ENCODE assay signal across 2 cellular contexts in genomic region chr18:55983433-55983832, GRCh38.
TF ChIP-seq lines count a peak whose summit lies in the region.

No MANE protein-coding gene starts in this region.

TF ChIP-seq in IMR-90, 13 proteins besides CTCF, POLR2A, EP300 and RAD21:
- TF ChIP-seq MAFK (IDR thresholded peaks at IDR 0.05; ENCODE audit: low read depth, low read length), result no peak
- TF ChIP-seq BHLHE40 (IDR thresholded peaks at IDR 0.05; ENCODE audit: low read depth, low read length), result no peak
- TF ChIP-seq MAZ (IDR thresholded peaks at IDR 0.05; ENCODE audit: borderline replicate concordance, low read depth, low read length), result no peak
- no peak for TF ChIP-seq RCOR1 (IDR thresholded peaks at IDR 0.05; ENCODE audit: insufficient replicate concordance, low read length)
- TF ChIP-seq ELK1 (IDR thresholded peaks at IDR 0.05; ENCODE audit: borderline replicate concordance, low read depth, low read length), result no peak
- TF ChIP-seq CHD1 (IDR thresholded peaks at IDR 0.05; ENCODE audit: low read depth, low read length), result no peak
- no peak for TF ChIP-seq RFX5 (IDR thresholded peaks at IDR 0.05; ENCODE audit: low read depth, low read length)
- no peak for TF ChIP-seq SMC3 (IDR thresholded peaks at IDR 0.05; ENCODE audit: low read depth, low read length)
- no peak for TF ChIP-seq FOS (IDR thresholded peaks at IDR 0.05; ENCODE audit: low read depth, low read length)
- no peak for TF ChIP-seq MXI1 (IDR thresholded peaks at IDR 0.05; ENCODE audit: borderline replicate concordance, low read depth, low read length)
- no peak for TF ChIP-seq NFE2L2 (IDR thresholded peaks at IDR 0.05; ENCODE audit: low read depth, low read length)
- no peak for TF ChIP-seq USF2 (IDR thresholded peaks at IDR 0.05; ENCODE audit: low read depth, low read length)
- no peak for TF ChIP-seq CEBPB (IDR thresholded peaks at IDR 0.05; ENCODE audit: low read depth, low read length)

TF ChIP-seq in endothelial cell of umbilical vein, 7 proteins besides CTCF, POLR2A, EP300 and RAD21:
- TF ChIP-seq POLR2AphosphoS5 (IDR thresholded peaks at IDR 0.05; ENCODE audit: insufficient read depth, low read depth, low read length), result no peak
- TF ChIP-seq MYC (IDR thresholded peaks at IDR 0.05; ENCODE audit: low read depth, low read length), result no peak
- TF ChIP-seq FOS (IDR thresholded peaks at IDR 0.05; ENCODE audit: borderline replicate concordance, insufficient read depth, low read length), result no peak
- no peak for TF ChIP-seq EZH2 (IDR thresholded peaks at IDR 0.05; ENCODE audit: borderline replicate concordance, low read depth, low read length, severe bottlenecking)
- no peak for TF ChIP-seq MAX (IDR thresholded peaks at IDR 0.05; ENCODE audit: insufficient read depth, insufficient read length)
- no peak for TF ChIP-seq JUN (IDR thresholded peaks at IDR 0.05; ENCODE audit: borderline replicate concordance, insufficient read depth, insufficient read length, low read depth)
TF ChIP-seq in endothelial cell of umbilical vein: peak in this region for 0.
